Comparison of ENCODE assay signal across 1 cellular context in genomic region chr17:28741358-28742349, GRCh38.
TF ChIP-seq lines count a peak whose summit lies in the region.

No MANE protein-coding gene starts in this region.

TF ChIP-seq in IMR-90, 13 proteins besides CTCF, POLR2A, EP300 and RAD21:
- TF ChIP-seq CHD1 (IDR thresholded peaks at IDR 0.05; ENCODE audit: low read depth, low read length) (no peak), RCOR1 (IDR thresholded peaks at IDR 0.05; ENCODE audit: insufficient replicate concordance, low read length) (no peak), FOS (IDR thresholded peaks at IDR 0.05; ENCODE audit: low read depth, low read length) (no peak)
